In the genomic region with DNA sequence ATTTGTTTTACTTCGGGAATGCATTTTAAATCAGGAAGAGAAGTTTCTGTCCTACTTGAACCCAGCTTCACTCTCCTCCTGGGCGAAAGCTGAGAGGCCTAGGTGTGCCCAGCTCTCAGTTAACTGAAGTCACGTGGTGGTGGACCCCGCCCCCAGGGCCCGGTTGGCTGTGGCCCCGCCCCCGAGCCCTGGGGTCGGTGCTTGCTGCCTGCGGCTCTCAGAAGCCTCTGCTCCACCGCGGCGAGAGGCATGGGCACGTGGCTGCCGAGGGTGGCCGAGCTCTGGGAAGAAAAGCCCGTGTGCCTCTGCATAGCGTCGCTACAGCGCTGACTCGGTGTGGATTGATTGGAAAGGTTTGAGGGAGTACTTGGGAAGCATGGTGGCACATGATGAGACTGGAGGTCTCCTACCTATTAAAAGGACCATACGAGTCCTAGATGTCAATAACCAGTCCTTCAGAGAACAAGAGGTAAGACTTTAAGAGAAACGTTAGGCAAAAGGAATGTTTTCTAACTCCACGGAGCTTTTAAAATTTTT, we compare ENCODE assay signal across 8 cellular contexts. TPM values are rescaled to one million over a fixed set of nuclear protein-coding genes. Genes with fewer than 3 reads are reported as not detected.
A peak's percentile ranks its signal among the peaks of the same experiment; 100 is the strongest.
DNase-seq lines count a peak whose midpoint lies in the region; ATAC-seq, FAIRE-seq and TF ChIP-seq lines count a peak whose summit lies in the region.

No MANE protein-coding gene starts in this region.

- H3K4me3 Mint-ChIP-seq in central memory CD8-positive, alpha-beta T cell, result peak overlapping the region; percentile 67

- peak; percentile 39 for ATAC-seq in GM21390 (IDR thresholded peaks at IDR 0.05; ENCODE audit: unreplicated experiment)
- peak; percentile 47 for ATAC-seq in central memory CD8-positive, alpha-beta T cell (replicated peaks; ENCODE audit: extremely low read depth, poor library complexity, severe bottlenecking)

- intact Hi-C loops in kidney (cut with DNase I), result loop anchor here (10.0 kb wide), 1 partner anchor 428 kb away; no protein-coding TSS in a partner anchor

- H3K4me1 Mint-ChIP-seq in central memory CD8-positive, alpha-beta T cell, result peaks cover 11% of the 10 kb centered on the region

- H3K9me3 ChIP-seq in kidney (ENCODE audit: control insufficient read depth in 1 of 2, low read length in 2 of 2), result no peaks in the 10 kb centered on the region

- peaks cover 1% of the 10 kb centered on the region for H3K36me3 Mint-ChIP-seq in central memory CD8-positive, alpha-beta T cell (ENCODE audit: insufficient read depth)

- H3K27me3 Mint-ChIP-seq in central memory CD8-positive, alpha-beta T cell, result no peaks in the 10 kb centered on the region

- peak overlapping the region; percentile 88 to 92 for H3K27ac ChIP-seq in kidney (ENCODE audit: low read depth in 2 of 2, low read length in 2 of 2)

- peaks cover 0 to 5% of the 10 kb centered on the region in 2 donors for H3K4me1 ChIP-seq in kidney (ENCODE audit: control insufficient read depth in 1 of 2, insufficient read depth in 1 of 2, low read depth in 1 of 2, low read length in 2 of 2)

- no peaks in the 10 kb centered on the region for H3K9me3 Mint-ChIP-seq in central memory CD8-positive, alpha-beta T cell

- no peaks in the 10 kb centered on the region for H3K36me3 ChIP-seq in kidney (ENCODE audit: control insufficient read depth in 1 of 2, insufficient read depth in 2 of 2, low read length in 2 of 2)

- no peak for FAIRE-seq in kidney (lab: Jason Lieb, UNC)

- peak overlapping the region; percentile 89 to 97 for H3K9ac ChIP-seq in kidney (ENCODE audit: low read length in 2 of 2)

- H3K4me3 ChIP-seq in kidney (ENCODE audit: low read length in 2 of 2), result peak overlapping the region; percentile 89 to 99

- no peak overlapping the region for H3K27ac Mint-ChIP-seq in central memory CD8-positive, alpha-beta T cell (ENCODE audit: low read depth)

- TF ChIP-seq CTCF in kidney (IDR thresholded peaks at IDR 0.05; ENCODE audit: borderline replicate concordance, extremely low read depth, insufficient read depth), result no peak

- DNase-seq in AG20443 (ENCODE audit: low spot score) (peak; percentile 97), NAMALWA (ENCODE audit: low spot score) (peak; percentile 95), kidney (peak; percentile 96), SKM-1 treated with dmso at 0.1 percent for 144 hours (lab: John Stamatoyannopoulos, UW; ENCODE audit: unreplicated experiment) (no peak)
- peak; percentile 77 for DNase-seq in activated CD4-positive, CD25-positive, alpha-beta regulatory T cell treated with anti-CD3 and anti-CD28 coated beads, Interleukin-2, amount 50 U/mL, for 72 hours
- DNase-seq in central memory CD8-positive, alpha-beta T cell (ENCODE audit: low spot score in 2 of 2), result peak; percentile 26 to 35
- peak; percentile 48 to 74 (median 65) for DNase-seq in stimulated activated CD4-positive, alpha-beta T cell treated with anti-CD3 and anti-CD28 coated beads, Interleukin-12 subunit alpha, Interleukin-12 subunit beta, amount 100 ng/mL, for 48 hours (ENCODE audit: low read depth in 2 of 3, low spot score in 1 of 3)

RNA-seq across cellular contexts. Expression of a gene that starts 34.1 kb away (rescaled TPM):
- total RNA-seq in kidney, result 86.5 TPM
- polyA plus RNA-seq in kidney (ENCODE audit: insufficient read depth, low read depth, low replicate concordance), result 35.9 TPM

RNA-seq across cellular contexts. Expression of a gene that starts 41.8 kb away (rescaled TPM):
- 0.44 TPM for total RNA-seq in kidney
- polyA plus RNA-seq in kidney (ENCODE audit: insufficient read depth, low read depth, low replicate concordance), result 10.8 TPM

RNA-seq across cellular contexts. Expression of a gene that starts 52.9 kb away (rescaled TPM):
- total RNA-seq in kidney, result not detected
- not detected for polyA plus RNA-seq in kidney (ENCODE audit: insufficient read depth, low read depth, low replicate concordance)
